Comparison of ENCODE assay signal across 29 cellular contexts in genomic region chr15:96406701-96407100, GRCh38.
"Had no signal": no experiment of that assay in that cellular context is flagged by ENCODE, and none has a peak within 500 bp of the region (broad histone marks: within the 10 kb centered on the region; RNA-seq: fewer than 3 reads in every experiment).

No MANE protein-coding gene starts in this region.

- H3K27ac Mint-ChIP-seq: immature natural killer cell; mesothelial cell of epicardium; naive B cell; natural killer cell; nephron progenitor cell; progenitor cell of endocrine pancreas; stimulated activated naive B cell treated with anti-CD40 and anti-IgM and Interleukin-4, amounts not matched to agents 10 μg/mL and 1 μg/mL and 100 μg/mL, for 72 hours had no signal

- H3K27me3 ChIP-seq: ovary, testis had no signal

- ATAC-seq: left colon; natural killer cell; right cardiac atrium; sciatic nerve; stimulated activated naive B cell treated with anti-CD40 and anti-IgM and Interleukin-4, amounts not matched to agents 10 μg/mL and 1 μg/mL and 100 μg/mL, for 72 hours; stimulated activated naive CD8-positive, alpha-beta T cell treated with anti-CD3 and anti-CD28 coated beads, Interleukin-15, Interleukin-2, amounts not matched to agents 100 U/mL and 50 U/mL, for 24 hours had no signal

- DNase-seq: hypothalamus; immature natural killer cell; kidney; left colon; left ventricle myocardium inferior; mesendoderm; naive B cell; natural killer cell; nephron progenitor cell; ovary; right cardiac atrium; stimulated activated CD4-positive, alpha-beta T cell treated with anti-CD3 and anti-CD28 coated beads, Interleukin-12 subunit alpha, Interleukin-12 subunit beta, amount 100 ng/mL, for 4 hours; stimulated activated CD4-positive, alpha-beta T cell treated with anti-CD3 and anti-CD28 coated beads, Interleukin-15, amount 100 ng/mL, for 24 hours; stimulated activated CD4-positive, alpha-beta T cell treated with anti-CD3 and anti-CD28 coated beads, Interleukin-2, amount 100 ng/mL, for 24 hours; stimulated activated CD4-positive, alpha-beta T cell treated with anti-CD3 and anti-CD28 coated beads, Interleukin-4, amount 100 ng/mL, for 1 hour; stimulated activated naive B cell treated with anti-CD40 and anti-IgM and Interleukin-4, amounts not matched to agents 10 μg/mL and 1 μg/mL and 100 μg/mL, for 72 hours; stimulated activated naive CD8-positive, alpha-beta T cell treated with anti-CD3 and anti-CD28 coated beads, Interleukin-15, Interleukin-2, amounts not matched to agents 100 U/mL and 50 U/mL, for 24 hours; stomach; testis; thyroid gland; transverse colon; upper lobe of left lung had no signal

- H3K9me3 Mint-ChIP-seq: mesothelial cell of epicardium, natural killer cell, nephron progenitor cell had no signal

- FAIRE-seq: islet of Langerhans, kidney, urothelium cell line had no signal

- H3K36me3 ChIP-seq: left ventricle myocardium inferior, ovary, stomach, thyroid gland, transverse colon, upper lobe of left lung had no signal

- H3K9me3 ChIP-seq: left ventricle myocardium inferior, ovary, stomach, testis, thyroid gland, transverse colon, upper lobe of left lung had no signal

- H3K4me3 Mint-ChIP-seq: immature natural killer cell; mesothelial cell of epicardium; naive B cell; natural killer cell; nephron progenitor cell; stimulated activated naive B cell treated with anti-CD40 and anti-IgM and Interleukin-4, amounts not matched to agents 10 μg/mL and 1 μg/mL and 100 μg/mL, for 72 hours had no signal

- H3K36me3 Mint-ChIP-seq: mesothelial cell of epicardium; naive B cell; natural killer cell; stimulated activated naive B cell treated with anti-CD40 and anti-IgM and Interleukin-4, amounts not matched to agents 10 μg/mL and 1 μg/mL and 100 μg/mL, for 72 hours had no signal

- H3K4me3 ChIP-seq: left ventricle myocardium inferior, lung, ovary, skin epidermis, stomach, testis, thyroid gland, transverse colon, upper lobe of left lung had no signal

- H3K27ac ChIP-seq: left ventricle myocardium inferior, ovary, skin epidermis, stomach, testis, thyroid gland, transverse colon, upper lobe of left lung had no signal
